1 cellular context compared by ENCODE assay signal in genomic region chr12:42094277-42094676, GRCh38.
A peak's percentile ranks its signal among the peaks of the same experiment; 100 is the strongest.
TF ChIP-seq lines count a peak whose summit lies in the region.

No MANE protein-coding gene starts in this region.

TF ChIP-seq in HEK293, 187 proteins besides CTCF, POLR2A, EP300 and RAD21 (continued from another document):
- TF ChIP-seq ZNF580 (tag by site-specific recombination; IDR thresholded peaks at IDR 0.05) (no peak), ZNF585B (tag by site-specific recombination; IDR thresholded peaks at IDR 0.05) (no peak), ZBTB49 (tag by site-specific recombination; IDR thresholded peaks at IDR 0.05; ENCODE audit: low read depth) (no peak), GLIS1 (tag by site-specific recombination; IDR thresholded peaks at IDR 0.05) (peak; percentile 58), PBX3 (CRISPR knock-in tag; IDR thresholded peaks at IDR 0.05) (no peak), ZNF433 (tag by site-specific recombination; IDR thresholded peaks at IDR 0.05; ENCODE audit: low read depth) (no peak), ZNF184 (tag by site-specific recombination; IDR thresholded peaks at IDR 0.05) (no peak), ZNF311 (tag by site-specific recombination; IDR thresholded peaks at IDR 0.05; ENCODE audit: borderline replicate concordance) (no peak), ZNF148 (tag by site-specific recombination; IDR thresholded peaks at IDR 0.05; ENCODE audit: borderline replicate concordance) (no peak), ZNF639 (tag by site-specific recombination; IDR thresholded peaks at IDR 0.05) (0 out of 2 replicates have a peak, but pooled peaks have one; percentile 44), GLI2 (tag by site-specific recombination; IDR thresholded peaks at IDR 0.05; ENCODE audit: borderline replicate concordance, low read depth) (no peak), PRDM2 (tag by site-specific recombination; IDR thresholded peaks at IDR 0.05; ENCODE audit: borderline replicate concordance) (no peak), ZNF645 (tag by site-specific recombination; IDR thresholded peaks at IDR 0.05) (no peak), BCL11A (tag by site-specific recombination; IDR thresholded peaks at IDR 0.05; ENCODE audit: low read depth) (0 out of 2 replicates have a peak, but pooled peaks have one; percentile 25), ZNF514 (tag by site-specific recombination; IDR thresholded peaks at IDR 0.05) (no peak), ZNF488 (tag by site-specific recombination; IDR thresholded peaks at IDR 0.05) (no peak), OSR2 (tag by site-specific recombination; IDR thresholded peaks at IDR 0.05) (peak; percentile 99), ZNF530 (tag by site-specific recombination; IDR thresholded peaks at IDR 0.05; ENCODE audit: low read depth) (no peak), ZNF280D (tag by site-specific recombination; IDR thresholded peaks at IDR 0.05) (no peak), ZNF792 (tag by site-specific recombination; IDR thresholded peaks at IDR 0.05) (no peak), ZNF2 (tag by site-specific recombination; IDR thresholded peaks at IDR 0.05) (peak; percentile 55; the same call in 1 of the 2 replicates), GLIS2 (tag by site-specific recombination; IDR thresholded peaks at IDR 0.05) (peak; percentile 65)
TF ChIP-seq in HEK293: peak in this region for 27.
